8 cellular contexts compared by ENCODE assay signal in genomic region chr12:64082866-64083268, GRCh38.
DNase-seq lines count a peak whose midpoint lies in the region; ATAC-seq and TF ChIP-seq lines count a peak whose summit lies in the region.

No MANE protein-coding gene starts in this region.

- no peak for TF ChIP-seq CTCF in WI38 (IDR thresholded peaks at IDR 0.05; ENCODE audit: low read depth, low read length)

- intact Hi-C loops in left colon (cut with DNase I, micrococcal nuclease) = no loop called here

- peak overlapping the region; percentile 15; the same call in 1 of the 2 replicates for H3K4me3 ChIP-seq in WI38 (ENCODE audit: low read depth, low read length)

- ATAC-seq in left colon = peak; percentile 64
- ATAC-seq in GM21515 (IDR thresholded peaks at IDR 0.05; ENCODE audit: unreplicated experiment) = no peak

- DNase-seq in NCI-H1105 treated with DMSO at 0.1 percent for 48 hours (lab: John Stamatoyannopoulos, UW) (peak; percentile 72), left colon (peak; percentile 41 to 49), KBM-7 (no peak), HuH-7 (ENCODE audit: low spot score) (no peak)
- DNase-seq in stimulated activated CD8-positive, alpha-beta memory T cell treated with anti-CD3 and anti-CD28 coated beads, Interleukin-4, amount 100 ng/mL, for 48 hours = no peak

- peak overlapping the region; percentile 70 for H3K27ac ChIP-seq in temporal lobe (ENCODE audit: low read depth, low read length)

- in situ Hi-C loops in KBM-7 (cut with MboI; ENCODE audit: low pct_unique_long_range_greater_than_20kb, low sequenced_read_pairs) = no loop called here

Comparison
In these comparisons a context has a peak if more than half of its experiments do, and no peak if none do; other contexts are left out.
1. DNase-seq: peak in NCI-H1105 treated with DMSO at 0.1 percent for 48 hours (single experiment) and left colon (2 of 2); none in KBM-7 (single experiment), stimulated activated CD8-positive, alpha-beta memory T cell treated with anti-CD3 and anti-CD28 coated beads, Interleukin-4, amount 100 ng/mL, for 48 hours (single experiment) and HuH-7 (single experiment).